In the genomic region with DNA sequence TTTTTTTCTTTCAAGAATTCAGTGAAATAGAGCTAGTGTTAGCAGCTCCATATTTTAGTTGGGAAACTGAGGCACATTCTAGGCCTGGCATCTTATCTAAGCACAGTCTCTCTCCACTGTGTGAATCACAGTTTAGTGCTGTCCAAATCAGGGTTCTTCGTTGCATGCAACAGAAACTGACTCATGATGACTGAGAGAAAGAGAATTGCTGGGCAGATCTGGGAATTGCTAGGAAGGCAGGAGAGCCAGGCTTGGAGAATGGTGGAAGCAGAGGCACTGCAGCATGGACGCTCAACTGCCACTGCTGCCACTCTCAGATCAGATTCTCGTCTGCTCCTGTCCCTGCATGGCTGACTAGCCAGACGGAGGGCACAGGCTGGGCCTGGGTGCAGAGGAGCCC, we compare ENCODE assay signal across 16 cellular contexts. TPM values are rescaled to one million over a fixed set of nuclear protein-coding genes. Genes with fewer than 3 reads are reported as not detected.
A peak's percentile ranks its signal among the peaks of the same experiment; 100 is the strongest.
DNase-seq lines count a peak whose midpoint lies in the region; ATAC-seq and TF ChIP-seq lines count a peak whose summit lies in the region.
"Had no signal": no experiment of that assay in that cellular context is flagged by ENCODE, and none has a peak within 500 bp of the region (broad histone marks: within the 10 kb centered on the region; RNA-seq: fewer than 3 reads in every experiment).

No MANE protein-coding gene starts in this region.

- H3K27ac ChIP-seq in ascending aorta, result no peak overlapping the region
- H3K27ac ChIP-seq: epithelial cell of prostate, right atrium auricular region had no signal

- ATAC-seq in GM18519 (IDR thresholded peaks at IDR 0.05; ENCODE audit: low FRiP score, unreplicated experiment) (no peak), HG03457 (IDR thresholded peaks at IDR 0.05; ENCODE audit: unreplicated experiment) (no peak)
- ATAC-seq: activated naive CD4-positive, alpha-beta T cell treated with anti-CD3 and anti-CD28 coated beads, Interleukin-2, amount 50 U/mL, for 72 hours had no signal

- DNase-seq in ELR (ENCODE audit: low read depth), result peak; percentile 87
- peak; percentile 54 for DNase-seq in RPMI7951 (ENCODE audit: low read depth)
- DNase-seq in epithelial cell of esophagus (ENCODE audit: low read depth), result peak; percentile 83
- DNase-seq in non-pigmented ciliary epithelial cell (ENCODE audit: low read depth), result peak; percentile 26
- no peak for DNase-seq in ascending aorta (ENCODE audit: low spot score in 2 of 2)
- DNase-seq in LoVo (ENCODE audit: low spot score), result no peak
- DNase-seq: activated B cell treated with CpG ODN at 0.5 μM for 24 hours; activated CD8-positive, alpha-beta memory T cell treated with anti-CD3 and anti-CD28 coated beads, Interleukin-2, amount 50 U/mL, for 4 hours; CD4-positive, alpha-beta T cell; NCI-H2227 treated with DMSO at 0.1 percent for 48 hours; stimulated activated CD4-positive, alpha-beta T cell treated with anti-CD3 and anti-CD28 coated beads, Interleukin-2, amount 100 ng/mL, for 48 hours had no signal

- intact Hi-C loops in ascending aorta (cut with DNase I), result no loop called here

- TF ChIP-seq CTCF in epithelial cell of esophagus (IDR thresholded peaks at IDR 0.05; ENCODE audit: insufficient read depth, low read depth, low read length, missing control alignments), result no peak
- no peak for TF ChIP-seq CTCF in ascending aorta (IDR thresholded peaks at IDR 0.05)

- H3K4me3 ChIP-seq in epithelial cell of esophagus (ENCODE audit: low read length) (no peak overlapping the region), ascending aorta (no peak overlapping the region)
- H3K4me3 ChIP-seq: right atrium auricular region had no signal

- no peaks in the 10 kb centered on the region for H3K36me3 ChIP-seq in ascending aorta
- H3K36me3 ChIP-seq: right atrium auricular region had no signal

- H3K9me3 ChIP-seq in ascending aorta, result no peaks in the 10 kb centered on the region
- H3K9me3 ChIP-seq: right atrium auricular region had no signal

- no peaks in the 10 kb centered on the region for H3K27me3 ChIP-seq in ascending aorta
- H3K27me3 ChIP-seq: right atrium auricular region had no signal

- H3K4me1 ChIP-seq in ascending aorta, result no peaks in the 10 kb centered on the region
- H3K4me1 ChIP-seq: right atrium auricular region had no signal

RNA-seq across cellular contexts. Expression of gene CHST2, which starts 40.7 kb away (rescaled TPM):
- 15.7 and 20.7 TPM in 2 replicates for total RNA-seq in RPMI7951 (2014; rRNA removed; shearing (Covaris generic))
- total RNA-seq in ascending aorta, result 16.6 TPM

Comparison
In these comparisons a context has a peak if more than half of its experiments do, and no peak if none do; other contexts are left out.
1. DNase-seq: peak in ELR (single experiment), RPMI7951 (single experiment), epithelial cell of esophagus (single experiment) and non-pigmented ciliary epithelial cell (single experiment); none in ascending aorta (0 of 2) and LoVo (single experiment).